13 cellular contexts compared by ENCODE assay signal in genomic region chr10:99207340-99207739, GRCh38. TPM values are rescaled to one million over a fixed set of nuclear protein-coding genes. Genes with fewer than 3 reads are reported as not detected.
"Had no signal": no experiment of that assay in that cellular context is flagged by ENCODE, and none has a peak within 500 bp of the region (broad histone marks: within the 10 kb centered on the region; RNA-seq: fewer than 3 reads in every experiment).

No MANE protein-coding gene starts in this region.

- ATAC-seq: HCT116 had no signal

- H3K9me3 Mint-ChIP-seq: HFFc6 had no signal

- H3K9me3 ChIP-seq: HAP-1 had no signal

- H3K36me3 ChIP-seq: HAP-1 had no signal

- H3K27ac ChIP-seq: GM23248, HL-60, KMS-11 had no signal

- H3K4me3 ChIP-seq: GM23248, HAP-1 had no signal

- H3K4me3 Mint-ChIP-seq: HFFc6 had no signal

- H3K4me1 ChIP-seq: HAP-1 had no signal

- H3K4me2 ChIP-seq: KMS-11 had no signal

- H3K9ac ChIP-seq: GM23248, KMS-11 had no signal

- H3K27ac Mint-ChIP-seq: HFFc6 had no signal

- DNase-seq: GM23248, GOT3, H7, HFFc6, IMR-90, Karpas-422, KBM-7 had no signal

RNA-seq across cellular contexts. Expression of gene HPSE2, which starts 28.3 kb away (rescaled TPM):
- total RNA-seq: GM23248, H4, HT1080, IMR-90 had no signal
- polyA plus RNA-seq: GM23248, IMR-90 had no signal
